In the genomic region with DNA sequence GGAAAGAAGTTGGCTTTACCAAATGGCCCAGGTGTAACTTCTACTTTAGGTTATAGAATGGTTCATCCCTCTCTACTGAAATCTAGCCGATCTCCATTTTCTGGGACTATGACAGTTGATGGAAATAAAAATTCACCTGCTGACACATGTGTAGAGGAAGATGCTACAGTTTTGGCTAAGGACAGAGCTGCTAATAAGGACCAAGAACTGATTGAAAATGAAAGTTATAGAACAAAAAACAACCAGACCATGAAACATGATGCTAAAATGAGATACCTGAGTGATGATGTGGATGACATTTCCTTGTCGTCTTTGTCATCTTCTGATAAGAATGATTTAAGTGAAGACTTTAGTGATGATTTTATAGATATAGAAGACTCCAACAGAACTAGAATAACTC, we compare ENCODE assay signal across 26 cellular contexts. TPM values are rescaled to one million over a fixed set of nuclear protein-coding genes. Genes with fewer than 3 reads are reported as not detected.
A peak's percentile ranks its signal among the peaks of the same experiment; 100 is the strongest.
DNase-seq lines count a peak whose midpoint lies in the region; ATAC-seq, FAIRE-seq and TF ChIP-seq lines count a peak whose summit lies in the region.
"Had no signal": no experiment of that assay in that cellular context is flagged by ENCODE, and none has a peak within 500 bp of the region (broad histone marks: within the 10 kb centered on the region; RNA-seq: fewer than 3 reads in every experiment).

No MANE protein-coding gene starts in this region.

- intact Hi-C loops in IMR-90 (cut with micrococcal nuclease), result no loop called here
- intact Hi-C loops in GM12878 (cut with micrococcal nuclease; ENCODE audit: unreplicated experiment), result no loop called here
- intact Hi-C loops in psoas muscle (cut with DNase I), result loop anchor here in 1 of 2 donors (10.0 kb wide), 1 partner anchor 107 kb away; no protein-coding TSS in a partner anchor

- SMC1A ChIA-PET in GM12878 (lab: Charles Lee; ENCODE audit: uncharacterized antibody, unreplicated experiment), result interaction anchor here (1.3 to 5.4 kb wide), 2 partner anchors 104 to 165 kb away, joined by 4 to 28 read pairs; no protein-coding TSS in a partner anchor

- H2BK5ac ChIP-seq in IMR-90 (ENCODE audit: low read depth, low read length, poor library complexity, severe bottlenecking), result no peak overlapping the region

- H3K23ac ChIP-seq in IMR-90 (ENCODE audit: low read depth, low read length), result no peak overlapping the region

- H3K27me3 ChIP-seq in IMR-90 (ENCODE audit: control insufficient read depth, insufficient read depth, low read length), result no peaks in the 10 kb centered on the region
- no peaks in the 10 kb centered on the region for H3K27me3 ChIP-seq in GM12878 (replicated peaks in 1 of 2; ENCODE audit: control insufficient read depth in 2 of 2, insufficient read depth in 2 of 2, low read length in 1 of 2)
- no peaks in the 10 kb centered on the region for H3K27me3 ChIP-seq in psoas muscle (ENCODE audit: insufficient read depth in 3 of 3, low read length in 2 of 3)
- H3K27me3 ChIP-seq: foreskin keratinocyte had no signal

- no peak for TF ChIP-seq RAD21 in IMR-90 (IDR thresholded peaks at IDR 0.05; ENCODE audit: low read length)
- no peak for TF ChIP-seq RAD21 in GM12878 (IDR thresholded peaks at IDR 0.05; ENCODE audit: insufficient read depth, low read depth, low read length)

- no peak overlapping the region for H3K14ac ChIP-seq in IMR-90 (replicated peaks; ENCODE audit: low read depth, low read length)

- TSS peak; percentile 88 for BruUV-seq in IMR-90 (replicated peaks; lab: Mats Ljungman, UMichigan)
- BruUV-seq in GM12878 (replicated peaks; lab: Mats Ljungman, UMichigan), result no TSS peak

- POLR2A ChIA-PET in IMR-90 (lab: Charles Lee; ENCODE audit: unreplicated experiment) (no interaction called here), GM12878 (lab: Charles Lee) (no interaction called here)

- H3K9me1 ChIP-seq in IMR-90 (ENCODE audit: insufficient read depth, low read length), result peaks cover 2% of the 10 kb centered on the region; the same call in 1 of the 2 replicates

- TF ChIP-seq POLR2A in IMR-90 (IDR thresholded peaks at IDR 0.05; ENCODE audit: low read depth, low read length), result no peak
- no peak for TF ChIP-seq POLR2A in GM12878 (IDR thresholded peaks at IDR 0.05; ENCODE audit: low read depth, low read length)

- H3K4me1 ChIP-seq in IMR-90 (ENCODE audit: control insufficient read depth, insufficient read depth, low read length) (no peaks in the 10 kb centered on the region), GM12878 (ENCODE audit: control insufficient read depth, insufficient read depth, low read length) (no peaks in the 10 kb centered on the region), psoas muscle (no peaks in the 10 kb centered on the region)
- H3K4me1 ChIP-seq: foreskin keratinocyte had no signal

- no peak overlapping the region for H2AK5ac ChIP-seq in IMR-90 (ENCODE audit: low read depth, low read length)

- peaks cover 27 to 38% of the 10 kb centered on the region in 2 experiments for H3K79me1 ChIP-seq in IMR-90 (ENCODE audit: low read depth in 1 of 2, low read length in 2 of 2)

- peak; percentile 74 for FAIRE-seq in GM12878 (lab: Jason Lieb, UNC)
- FAIRE-seq: colon, GM12891 had no signal

- no peak overlapping the region for H3K4ac ChIP-seq in IMR-90 (ENCODE audit: low read depth, low read length)

- RAD21 ChIA-PET in GM12878 (lab: Charles Lee; ENCODE audit: unreplicated experiment), result interaction anchor here (1.1 to 3.0 kb wide), 3 partner anchors 105 to 167 kb away, joined by 3 to 13 read pairs (median 4); no protein-coding TSS in a partner anchor

- H3K36me3 Mint-ChIP-seq in activated naive CD4-positive, alpha-beta T cell treated with anti-CD3 and anti-CD28 coated beads, Interleukin-2, amount 50 U/mL, for 72 hours, result peaks cover 0 to 11% of the 10 kb centered on the region in 2 donors
- peaks cover 40% of the 10 kb centered on the region for H3K36me3 Mint-ChIP-seq in activated naive CD4-positive, alpha-beta T cell treated with anti-CD3 and anti-CD28 coated beads, Interleukin-2, amount 10 ng/mL, durations not matched to agents 7 days and 5 days
- H3K36me3 Mint-ChIP-seq in stimulated activated naive CD8-positive, alpha-beta T cell treated with anti-CD3 and anti-CD28 coated beads, Interleukin-15, Interleukin-2, amounts not matched to agents 100 ng/mL and 50 ng/mL, for 24 hours (ENCODE audit: low read depth), result peaks cover 31% of the 10 kb centered on the region

- no peak overlapping the region for H3K56ac ChIP-seq in IMR-90 (ENCODE audit: extremely low read depth, insufficient read depth, low read length)

- no peak overlapping the region for H2AFZ ChIP-seq in IMR-90 (replicated peaks; ENCODE audit: low read length, poor library complexity)
- H2AFZ ChIP-seq in GM12878 (ENCODE audit: control insufficient read depth, low read depth, low read length), result no peak overlapping the region
- H2AFZ ChIP-seq: parathyroid adenoma had no signal

- no peak overlapping the region for H4K8ac ChIP-seq in IMR-90 (ENCODE audit: low read depth in 2 of 2, low read length in 2 of 2)

- H4K5ac ChIP-seq in IMR-90 (ENCODE audit: low read depth, low read length), result no peak overlapping the region

- dilution Hi-C loops in IMR-90 (cut with HindIII; ENCODE audit: low sequenced_read_pairs, unreplicated experiment), result no loop called here

- H3K4me3 ChIP-seq in IMR-90 (ENCODE audit: insufficient read depth, low read depth, low read length) (no peak overlapping the region), GM12878 (no peak overlapping the region), psoas muscle (no peak overlapping the region)
- H3K4me3 ChIP-seq: lower lobe of right lung had no signal

- H3K27me3 Mint-ChIP-seq in activated naive CD4-positive, alpha-beta T cell treated with anti-CD3 and anti-CD28 coated beads, Interleukin-2, amount 10 ng/mL, durations not matched to agents 7 days and 5 days, result no peaks in the 10 kb centered on the region
- H3K27me3 Mint-ChIP-seq in stimulated activated naive CD8-positive, alpha-beta T cell treated with anti-CD3 and anti-CD28 coated beads, Interleukin-15, Interleukin-2, amounts not matched to agents 100 ng/mL and 50 ng/mL, for 24 hours, result no peaks in the 10 kb centered on the region

- peak overlapping the region; percentile 48 to 80 for H3K27ac Mint-ChIP-seq in activated naive CD4-positive, alpha-beta T cell treated with anti-CD3 and anti-CD28 coated beads, Interleukin-2, amount 50 U/mL, for 72 hours
- H3K27ac Mint-ChIP-seq in activated naive CD4-positive, alpha-beta T cell treated with anti-CD3 and anti-CD28 coated beads, Interleukin-2, amount 10 ng/mL, durations not matched to agents 7 days and 5 days, result no peak overlapping the region
- H3K27ac Mint-ChIP-seq in stimulated activated naive CD8-positive, alpha-beta T cell treated with anti-CD3 and anti-CD28 coated beads, Interleukin-15, Interleukin-2, amounts not matched to agents 100 ng/mL and 50 ng/mL, for 24 hours, result peak overlapping the region; percentile 2

- no peak overlapping the region for H4K91ac ChIP-seq in IMR-90 (ENCODE audit: insufficient read depth, low read depth, low read length)

- H3K4me1 Mint-ChIP-seq in activated naive CD4-positive, alpha-beta T cell treated with anti-CD3 and anti-CD28 coated beads, Interleukin-2, amount 10 ng/mL, durations not matched to agents 7 days and 5 days, result peaks cover 19% of the 10 kb centered on the region
- peaks cover 55% of the 10 kb centered on the region for H3K4me1 Mint-ChIP-seq in stimulated activated naive CD8-positive, alpha-beta T cell treated with anti-CD3 and anti-CD28 coated beads, Interleukin-15, Interleukin-2, amounts not matched to agents 100 ng/mL and 50 ng/mL, for 24 hours (ENCODE audit: low read depth)

- H3K27ac ChIP-seq in IMR-90 (ENCODE audit: insufficient read depth, low read length), result no peak overlapping the region
- no peak overlapping the region for H3K27ac ChIP-seq in GM12878 (ENCODE audit: control insufficient read depth, insufficient read depth)
- H3K27ac ChIP-seq in psoas muscle, result no peak overlapping the region
- H3K27ac ChIP-seq: foreskin keratinocyte, lower lobe of right lung, parathyroid adenoma, VCaP had no signal

- H3K36me3 ChIP-seq in IMR-90 (ENCODE audit: control insufficient read depth, insufficient read depth, low read length) (peaks cover 9% of the 10 kb centered on the region), GM12878 (ENCODE audit: control insufficient read depth in 2 of 2, insufficient read depth in 2 of 2, low read length in 1 of 2) (no peaks in the 10 kb centered on the region), psoas muscle (ENCODE audit: insufficient read depth in 1 of 2, low read depth in 1 of 2) (peaks cover 7 to 38% of the 10 kb centered on the region in 2 donors)

- no peaks in the 10 kb centered on the region for H3K9me3 ChIP-seq in IMR-90 (ENCODE audit: control insufficient read depth, insufficient read depth, low read length)
- H3K9me3 ChIP-seq in GM12878 (replicated peaks; ENCODE audit: control insufficient read depth, insufficient read depth, low read length), result no peaks in the 10 kb centered on the region
- H3K9me3 ChIP-seq in psoas muscle, result no peaks in the 10 kb centered on the region
- H3K9me3 ChIP-seq: lower lobe of right lung had no signal

- no peak overlapping the region for H3K4me2 ChIP-seq in IMR-90 (ENCODE audit: low read depth, low read length)
- H3K4me2 ChIP-seq in GM12878 (ENCODE audit: control insufficient read depth, insufficient read depth), result no peak overlapping the region

- no peak for TF ChIP-seq CTCF in IMR-90 (conservative IDR thresholded peaks at IDR 0.05; ENCODE audit: low read depth, low read length)
- TF ChIP-seq CTCF in GM12878 (IDR thresholded peaks at IDR 0.05 in 2 of 3, conservative IDR thresholded peaks at IDR 0.05 in 1 of 3; ENCODE audit: control insufficient read depth in 2 of 3, extremely low read depth in 1 of 3, insufficient read depth in 1 of 3, low read depth in 3 of 3, low read length in 3 of 3), result no peak
- TF ChIP-seq CTCF in psoas muscle (IDR thresholded peaks at IDR 0.05), result no peak

- in situ Hi-C loops in IMR-90 (cut with MboI; ENCODE audit: low sequenced_read_pairs), result no loop called here
- in situ Hi-C loops in GM12878 (cut with MboI), result loop anchor here (5.0 kb wide), 1 partner anchor 170 kb away; no protein-coding TSS in a partner anchor

- no peaks in the 10 kb centered on the region for H3K79me2 ChIP-seq in GM12878 (ENCODE audit: control insufficient read depth, insufficient read depth, low read length)

- no peak overlapping the region for H3K4me3 Mint-ChIP-seq in activated naive CD4-positive, alpha-beta T cell treated with anti-CD3 and anti-CD28 coated beads, Interleukin-2, amount 10 ng/mL, durations not matched to agents 7 days and 5 days
- no peak overlapping the region for H3K4me3 Mint-ChIP-seq in stimulated activated naive CD8-positive, alpha-beta T cell treated with anti-CD3 and anti-CD28 coated beads, Interleukin-15, Interleukin-2, amounts not matched to agents 100 ng/mL and 50 ng/mL, for 24 hours
- H3K4me3 Mint-ChIP-seq: neural crest cell had no signal

- H2BK120ac ChIP-seq in IMR-90 (ENCODE audit: low read depth, low read length), result no peak overlapping the region

- no peak overlapping the region for H3K18ac ChIP-seq in IMR-90 (ENCODE audit: low read depth, low read length)

- H3K9me3 Mint-ChIP-seq in activated naive CD4-positive, alpha-beta T cell treated with anti-CD3 and anti-CD28 coated beads, Interleukin-2, amount 50 U/mL, for 72 hours, result no peaks in the 10 kb centered on the region
- H3K9me3 Mint-ChIP-seq in activated naive CD4-positive, alpha-beta T cell treated with anti-CD3 and anti-CD28 coated beads, Interleukin-2, amount 10 ng/mL, durations not matched to agents 7 days and 5 days, result no peaks in the 10 kb centered on the region
- peaks cover 5% of the 10 kb centered on the region for H3K9me3 Mint-ChIP-seq in stimulated activated naive CD8-positive, alpha-beta T cell treated with anti-CD3 and anti-CD28 coated beads, Interleukin-15, Interleukin-2, amounts not matched to agents 100 ng/mL and 50 ng/mL, for 24 hours
- H3K9me3 Mint-ChIP-seq: neural crest cell had no signal

- H4K20me1 ChIP-seq in IMR-90 (ENCODE audit: insufficient read depth, low read length) (peaks cover 28% of the 10 kb centered on the region; the same call in 1 of the 2 replicates), GM12878 (ENCODE audit: control insufficient read depth, insufficient read depth) (no peaks in the 10 kb centered on the region)

- H2BK20ac ChIP-seq in IMR-90 (ENCODE audit: low read depth, low read length), result no peak overlapping the region

- H3K9ac ChIP-seq in IMR-90 (ENCODE audit: low read depth, low read length), result no peak overlapping the region
- no peak overlapping the region for H3K9ac ChIP-seq in GM12878 (ENCODE audit: control insufficient read depth, insufficient read depth, low read length)
- H3K9ac ChIP-seq: parathyroid adenoma had no signal

- no peak for DNase-seq in activated naive CD4-positive, alpha-beta T cell treated with anti-CD3 and anti-CD28 coated beads, Interleukin-2, amount 50 U/mL, for 72 hours (ENCODE audit: low spot score in 2 of 2)
- DNase-seq in activated naive CD4-positive, alpha-beta T cell treated with anti-CD3 and anti-CD28 coated beads, Interleukin-2, amount 10 ng/mL, durations not matched to agents 7 days and 5 days, result no peak
- no peak for DNase-seq in IMR-90
- no peak for DNase-seq in GM12878 (ENCODE audit: low read depth, low spot score)
- no peak for DNase-seq in COR-L47 (lab: John Stamatoyannopoulos, UW)
- no peak for DNase-seq in NCI-H524 (lab: John Stamatoyannopoulos, UW)
- no peak for DNase-seq in psoas muscle
- DNase-seq: activated CD8-positive, alpha-beta memory T cell treated with anti-CD3 and anti-CD28 coated beads, Interleukin-2, amount 50 U/mL, for 48 hours; aorta; effector memory CD4-positive, alpha-beta T cell; foreskin keratinocyte; Karpas-422; kidney glomerular epithelial cell; lower lobe of right lung; NCI-H1436 treated with DMSO at 0.1 percent for 48 hours; NCI-H446; right cardiac atrium; stimulated activated CD4-positive, alpha-beta T cell treated with anti-CD3 and anti-CD28 coated beads, Interleukin-2, amount 100 ng/mL, for 48 hours had no signal

- TF ChIP-seq EP300 in GM12878 (IDR thresholded peaks at IDR 0.05; ENCODE audit: borderline replicate concordance in 1 of 2, control insufficient read depth in 1 of 2, low read depth in 2 of 2, low read length in 2 of 2), result no peak

- no peak overlapping the region for H2BK15ac ChIP-seq in IMR-90 (ENCODE audit: low read depth, low read length)

- WGBS in IMR-90 (ENCODE audit: extremely low coverage in 2 of 2, insufficient read length in 1 of 2), 2 experiments, result no CpG with 5 or more reads among the region's 2 CpGs
- WGBS in GM12878 (ENCODE audit: insufficient coverage, insufficient replicate concordance, low lambda C conversion rate, missing lambda C conversion rate), result 22% methylated on average over 2 of the region's 2 CpGs
- WGBS in psoas muscle, 3 donors, result 86 to 95% (median 90%) methylated on average over 2 of the region's 2 CpGs

- ATAC-seq in activated naive CD4-positive, alpha-beta T cell treated with anti-CD3 and anti-CD28 coated beads, Interleukin-2, amount 50 U/mL, for 72 hours, result peak; percentile 48 to 74
- no peak for ATAC-seq in IMR-90 (ENCODE audit: low read depth)
- no peak for ATAC-seq in GM12878
- ATAC-seq in psoas muscle, result no peak
- ATAC-seq: esophagus mucosa, foreskin keratinocyte, lower lobe of right lung, right cardiac atrium, SK-N-SH treated with all-trans-retinoic acid at 6 μM for 48 hours had no signal

- H2AK9ac ChIP-seq in IMR-90 (replicated peaks; ENCODE audit: low read depth, low read length, poor library complexity), result no peak overlapping the region

- CTCF ChIA-PET in activated naive CD4-positive, alpha-beta T cell treated with anti-CD3 and anti-CD28 coated beads, Interleukin-2, amount 10 ng/mL, durations not matched to agents 7 days and 5 days (lab: Charles Lee), result interaction anchor here (1.0 to 6.2 kb wide), 4 partner anchors 19 to 167 kb away, joined by 3 to 52 read pairs (median 4); no protein-coding TSS in a partner anchor
- CTCF ChIA-PET in IMR-90 (lab: Yijun Ruan, JAX), result interaction anchor here (2.2 kb wide), 1 partner anchor 165 kb away, joined by 6 read pairs; no protein-coding TSS in a partner anchor
- CTCF ChIA-PET in GM12878 (lab: Yijun Ruan, JAX), result interaction anchor here (1.3 to 8.8 kb wide), 3 partner anchors 20 to 166 kb away, joined by 3 to 129 read pairs (median 9); no protein-coding TSS in a partner anchor

RNA-seq across cellular contexts. Expression of gene CCSER2, which starts 43.6 kb away (rescaled TPM):
- total RNA-seq in activated naive CD4-positive, alpha-beta T cell treated with anti-CD3 and anti-CD28 coated beads, Interleukin-2, amount 50 U/mL, for 72 hours, result 10 to 100 TPM; 73.1 to 74.1 TPM
- total RNA-seq in IMR-90 (2012; rRNA removed) (27.8 and 31.7 TPM in 2 replicates), GM12878 (2014; rRNA removed) (8.8 and 9.2 TPM in 2 replicates), GM12878 (2014; rRNA removed; fragmentation: Illumina TruSeq; extraction: Trizol) (15.3 and 16.9 TPM in 2 replicates), GM12878 (2021) (18.8 and 21.2 TPM in 2 replicates), psoas muscle (100 to 1,000 TPM in 3 of 4 donors, 10 to 100 TPM in 1; 65.7 to 122 (median 114) TPM)
- polyA plus RNA-seq in IMR-90 (2012; rRNA removed) (18.0 and 20.4 TPM in 2 replicates), GM12878 (2011; rRNA removed) (12.4 and 17.5 TPM in 2 replicates), GM12878 (2014; fragmentation: Illumina TruSeq; extraction: Trizol) (14.0 and 14.5 TPM in 2 replicates), GM12878 (2014; fragmentation: Nextera tagmentation; extraction: Ambion mirVana) (1 to 10 TPM; 4.7 to 6.8 TPM), GM12878 (2014; rRNA removed) (5.3 and 5.4 TPM in 2 replicates), GM12878 (2016; fragmentation: Nextera tagmentation; extraction: Ambion mirVana) (10 to 100 TPM; 16.5 to 18.5 TPM), psoas muscle (10 to 100 TPM; 12.5 to 56.4 (median 28.8) TPM)
- polyA plus RNA-seq in IMR-90 (2012; cell fraction: cytosol; rRNA removed), result 3.7 and 4.3 TPM in 2 replicates
- 4.0 and 33.3 TPM in 2 replicates for polyA plus RNA-seq in IMR-90 (2012; cell fraction: nucleus; rRNA removed; ENCODE audit: low replicate concordance)
- 87.2 and 91.9 TPM in 2 replicates for total RNA-seq in GM12878 (2013; cell fraction: nucleolus; rRNA removed)
- 4.6 TPM for polyA plus RNA-seq in GM12878 (2011; ENCODE audit: low read depth)
- polyA plus RNA-seq in GM12878 (2011; cell fraction: cytosol; rRNA removed), result 6.0 and 6.2 TPM in 2 replicates
- polyA plus RNA-seq in GM12878 (2011; cell fraction: nucleus; rRNA removed), result 4.8 and 5.8 TPM in 2 replicates
- 6.4 and 7.1 TPM in 2 replicates for polyA plus RNA-seq in GM12878 (2012)
- 14.1 and 21.2 TPM in 2 replicates for polyA minus RNA-seq in GM12878 (2011; rRNA and poly(A)+ RNA removed)
- 9.9 and 10.8 TPM in 2 replicates for polyA minus RNA-seq in GM12878 (2011; cell fraction: cytosol; rRNA and poly(A)+ RNA removed)
- polyA minus RNA-seq in GM12878 (2011; cell fraction: nucleus; rRNA and poly(A)+ RNA removed), result 16.8 and 23.3 TPM in 2 replicates

Comparison
In these comparisons a context has a peak if more than half of its experiments do, and no peak if none do; other contexts are left out.
1. ATAC-seq: peak in activated naive CD4-positive, alpha-beta T cell treated with anti-CD3 and anti-CD28 coated beads, Interleukin-2, amount 50 U/mL, for 72 hours (2 of 2); none in IMR-90 (single experiment), GM12878 (single experiment) and psoas muscle (0 of 4).